ENCODE assay signal across 9 cellular contexts in the genomic region with DNA sequence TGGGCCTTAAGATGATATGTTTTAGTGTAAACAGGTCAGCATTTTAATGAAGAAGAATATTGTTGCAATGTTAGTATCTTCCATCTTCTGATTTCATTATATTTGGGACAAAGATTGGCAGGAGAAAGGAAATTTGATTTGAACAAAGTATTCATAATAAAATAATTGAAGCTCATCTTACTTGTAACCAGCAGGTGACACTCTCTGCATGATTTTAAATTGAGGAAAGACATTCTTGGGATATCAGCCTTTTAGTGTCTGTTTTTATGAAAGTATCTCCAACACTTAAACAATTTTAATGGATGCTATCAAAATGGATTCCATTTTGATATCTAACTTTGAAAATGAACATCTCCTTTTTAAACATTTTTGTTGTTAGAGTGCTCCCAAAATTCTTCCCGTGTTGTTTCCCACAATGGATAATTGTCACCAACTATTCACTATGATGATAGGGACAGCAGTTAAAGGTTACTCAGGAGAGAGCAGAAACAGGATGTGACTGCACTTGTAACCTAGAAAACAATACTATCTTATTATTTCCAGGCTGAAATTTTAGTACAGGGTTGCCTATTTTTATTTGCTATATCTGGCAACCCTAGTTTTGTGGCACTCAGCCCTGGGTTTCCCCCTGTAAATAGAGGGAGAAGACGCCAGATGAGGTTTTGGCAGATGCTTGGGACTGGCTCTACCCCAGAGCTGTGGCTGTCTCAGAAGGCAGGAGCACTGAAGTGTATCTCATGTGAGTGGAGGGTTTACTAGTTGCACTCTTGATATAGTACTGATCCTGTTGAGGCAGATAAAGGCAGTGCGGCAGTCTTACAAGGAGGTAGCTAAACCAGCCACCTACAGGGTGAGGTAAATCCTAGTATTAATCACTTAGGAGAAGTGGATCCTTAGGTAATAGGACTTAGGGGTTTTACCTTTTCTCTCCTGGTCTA. TPM values are rescaled to one million over a fixed set of nuclear protein-coding genes. Genes with fewer than 3 reads are reported as not detected.
DNase-seq lines count a peak whose midpoint lies in the region; ATAC-seq and TF ChIP-seq lines count a peak whose summit lies in the region.
"Had no signal": no experiment of that assay in that cellular context is flagged by ENCODE, and none has a peak within 500 bp of the region (broad histone marks: within the 10 kb centered on the region; RNA-seq: fewer than 3 reads in every experiment).

No MANE protein-coding gene starts in this region.

- no peaks in the 10 kb centered on the region for H3K27me3 ChIP-seq in OCI-LY1 (ENCODE audit: insufficient read depth, low read length)
- H3K27me3 ChIP-seq in aorta (ENCODE audit: control insufficient read depth in 1 of 2, insufficient read depth in 2 of 2, low read length in 1 of 2) = no peaks in the 10 kb centered on the region

- peak; percentile 44 to 51 for ATAC-seq in stimulated activated naive B cell treated with anti-CD40 and anti-IgM and Interleukin-4, amounts not matched to agents 10 μg/mL and 1 μg/mL and 100 μg/mL, for 72 hours (replicated peaks)
- ATAC-seq in aorta (ENCODE audit: low FRiP score) = no peak
- no peak for ATAC-seq in HG03460 (IDR thresholded peaks at IDR 0.05; ENCODE audit: unreplicated experiment)

- no peak overlapping the region for H3K9ac ChIP-seq in OCI-LY1 (ENCODE audit: low read length)

- no peaks in the 10 kb centered on the region for H4K20me1 ChIP-seq in OCI-LY1 (ENCODE audit: insufficient read depth, low read length)

- POLR2A ChIA-PET in activated CD4-positive, alpha-beta T cell treated with anti-CD3 and anti-CD28 coated beads, Interleukin-2, amount 10 ng/mL, durations not matched to agents 7 days and 5 days (lab: Charles Lee) = no interaction called here

- H3K36me3 ChIP-seq in OCI-LY1 (ENCODE audit: insufficient read depth, low read length) (0 out of 2 replicates have a peak, but pooled peaks cover 8% of the 10 kb centered on the region), aorta (ENCODE audit: control insufficient read depth in 1 of 2, insufficient read depth in 2 of 2, low read length in 1 of 2) (no peaks in the 10 kb centered on the region)

- no peaks in the 10 kb centered on the region for H3F3A ChIP-seq in OCI-LY1 (ENCODE audit: insufficient read depth, low read length)

- peaks cover 21 to 26% of the 10 kb centered on the region in 2 donors for H3K4me1 Mint-ChIP-seq in stimulated activated naive B cell treated with anti-CD40 and anti-IgM and Interleukin-4, amounts not matched to agents 10 μg/mL and 1 μg/mL and 100 μg/mL, for 72 hours
- peaks cover 22% of the 10 kb centered on the region for H3K4me1 Mint-ChIP-seq in activated CD4-positive, alpha-beta T cell treated with anti-CD3 and anti-CD28 coated beads, Interleukin-2, amount 10 ng/mL, durations not matched to agents 7 days and 5 days

- TF ChIP-seq CTCF in OCI-LY1 (IDR thresholded peaks at IDR 0.05; ENCODE audit: low read length) = peak; percentile 78

- no peaks in the 10 kb centered on the region for H3K27me3 Mint-ChIP-seq in stimulated activated naive B cell treated with anti-CD40 and anti-IgM and Interleukin-4, amounts not matched to agents 10 μg/mL and 1 μg/mL and 100 μg/mL, for 72 hours
- no peaks in the 10 kb centered on the region for H3K27me3 Mint-ChIP-seq in activated CD4-positive, alpha-beta T cell treated with anti-CD3 and anti-CD28 coated beads, Interleukin-2, amount 10 ng/mL, durations not matched to agents 7 days and 5 days

- 42 to 51% methylated on average over 3 of the region's 3 CpGs for WGBS in aorta, 2 donors

- H3K27ac Mint-ChIP-seq in stimulated activated naive B cell treated with anti-CD40 and anti-IgM and Interleukin-4, amounts not matched to agents 10 μg/mL and 1 μg/mL and 100 μg/mL, for 72 hours = peak overlapping the region; percentile 33
- H3K27ac Mint-ChIP-seq in activated CD4-positive, alpha-beta T cell treated with anti-CD3 and anti-CD28 coated beads, Interleukin-2, amount 10 ng/mL, durations not matched to agents 7 days and 5 days = no peak overlapping the region

- intact Hi-C loops in aorta (cut with DNase I) = loop anchor here in 1 of 2 donors (5.0 kb wide), 1 partner anchor 381 kb away; no protein-coding TSS in a partner anchor

- H3K4me1 ChIP-seq in OCI-LY1 (ENCODE audit: insufficient read depth, low read length, severe bottlenecking) = peaks cover 17% of the 10 kb centered on the region
- no peaks in the 10 kb centered on the region for H3K4me1 ChIP-seq in aorta (ENCODE audit: control insufficient read depth in 1 of 2, insufficient read depth in 2 of 2, low read length in 2 of 2)

- no peak overlapping the region for H3K27ac ChIP-seq in OCI-LY1 (ENCODE audit: low read depth, low read length, poor library complexity, severe bottlenecking)
- H3K27ac ChIP-seq in aorta (ENCODE audit: low read depth in 1 of 2, low read length in 2 of 2) = no peak overlapping the region

- H3K4me2 ChIP-seq in OCI-LY1 (ENCODE audit: low read length) = no peak overlapping the region

- H3K9me3 ChIP-seq in OCI-LY1 (ENCODE audit: low read length) (no peaks in the 10 kb centered on the region), aorta (ENCODE audit: control insufficient read depth, low read length) (no peaks in the 10 kb centered on the region)

- H2AFZ ChIP-seq in OCI-LY1 (ENCODE audit: low read length) = no peak overlapping the region

- no peaks in the 10 kb centered on the region for H3K9me3 Mint-ChIP-seq in stimulated activated naive B cell treated with anti-CD40 and anti-IgM and Interleukin-4, amounts not matched to agents 10 μg/mL and 1 μg/mL and 100 μg/mL, for 72 hours
- no peaks in the 10 kb centered on the region for H3K9me3 Mint-ChIP-seq in activated CD4-positive, alpha-beta T cell treated with anti-CD3 and anti-CD28 coated beads, Interleukin-2, amount 10 ng/mL, durations not matched to agents 7 days and 5 days

- H3K9me2 ChIP-seq in OCI-LY1 (ENCODE audit: low read depth, low read length) = no peaks in the 10 kb centered on the region

- H3K4me3 ChIP-seq in OCI-LY1 (ENCODE audit: low read depth, low read length, poor library complexity, severe bottlenecking) (no peak overlapping the region), aorta (ENCODE audit: low read length in 2 of 2) (no peak overlapping the region)

- H3K4me3 Mint-ChIP-seq in stimulated activated naive B cell treated with anti-CD40 and anti-IgM and Interleukin-4, amounts not matched to agents 10 μg/mL and 1 μg/mL and 100 μg/mL, for 72 hours = no peak overlapping the region
- no peak overlapping the region for H3K4me3 Mint-ChIP-seq in activated CD4-positive, alpha-beta T cell treated with anti-CD3 and anti-CD28 coated beads, Interleukin-2, amount 10 ng/mL, durations not matched to agents 7 days and 5 days

- CTCF ChIA-PET in activated CD4-positive, alpha-beta T cell treated with anti-CD3 and anti-CD28 coated beads, Interleukin-2, amount 10 ng/mL, durations not matched to agents 7 days and 5 days (lab: Charles Lee) = interaction anchor here (0.8 kb wide), 1 partner anchor 10 kb away, joined by 3 read pairs; no protein-coding TSS in a partner anchor

- H3K79me2 ChIP-seq in OCI-LY1 (ENCODE audit: insufficient read depth, low read length) = no peaks in the 10 kb centered on the region

- peaks cover 0 to 3% of the 10 kb centered on the region in 2 donors for H3K36me3 Mint-ChIP-seq in stimulated activated naive B cell treated with anti-CD40 and anti-IgM and Interleukin-4, amounts not matched to agents 10 μg/mL and 1 μg/mL and 100 μg/mL, for 72 hours
- H3K36me3 Mint-ChIP-seq in activated CD4-positive, alpha-beta T cell treated with anti-CD3 and anti-CD28 coated beads, Interleukin-2, amount 10 ng/mL, durations not matched to agents 7 days and 5 days (ENCODE audit: low read depth) = no peaks in the 10 kb centered on the region

- DNase-seq in SKM-1 (lab: John Stamatoyannopoulos, UW; ENCODE audit: unreplicated experiment) = peak; percentile 18
- DNase-seq in SKM-1 treated with dmso at 0.1 percent for 144 hours (lab: John Stamatoyannopoulos, UW; ENCODE audit: unreplicated experiment) = no peak
- peak; percentile 18 for DNase-seq in fibroblast of gingiva (ENCODE audit: low read depth)
- no peak for DNase-seq in stimulated activated naive B cell treated with anti-CD40 and anti-IgM and Interleukin-4, amounts not matched to agents 10 μg/mL and 1 μg/mL and 100 μg/mL, for 72 hours
- DNase-seq in activated CD4-positive, alpha-beta T cell treated with anti-CD3 and anti-CD28 coated beads, Interleukin-2, amount 10 ng/mL, durations not matched to agents 7 days and 5 days = no peak
- no peak for DNase-seq in aorta
- DNase-seq: left cardiac atrium had no signal

RNA-seq across cellular contexts. Expression of a gene that starts 31.0 kb away (rescaled TPM):
- not detected for total RNA-seq in activated CD4-positive, alpha-beta T cell treated with anti-CD3 and anti-CD28 coated beads, Interleukin-2, amount 10 ng/mL, durations not matched to agents 7 days and 5 days
- 1 to 10 TPM; 3.1 to 7.4 TPM for total RNA-seq in aorta
- under 1 TPM; 0.43 to 0.63 TPM for polyA plus RNA-seq in aorta

Comparison
In these comparisons a context has a peak if more than half of its experiments do, and no peak if none do; other contexts are left out.
1. DNase-seq: peak in SKM-1 (single experiment) and fibroblast of gingiva (single experiment); none in SKM-1 treated with dmso at 0.1 percent for 144 hours (single experiment), stimulated activated naive B cell treated with anti-CD40 and anti-IgM and Interleukin-4, amounts not matched to agents 10 μg/mL and 1 μg/mL and 100 μg/mL, for 72 hours (single experiment), activated CD4-positive, alpha-beta T cell treated with anti-CD3 and anti-CD28 coated beads, Interleukin-2, amount 10 ng/mL, durations not matched to agents 7 days and 5 days (single experiment) and aorta (0 of 2).
2. ATAC-seq: peak in stimulated activated naive B cell treated with anti-CD40 and anti-IgM and Interleukin-4, amounts not matched to agents 10 μg/mL and 1 μg/mL and 100 μg/mL, for 72 hours (2 of 2); none in aorta (single experiment) and HG03460 (single experiment).
3. RNA of a gene that starts 31.0 kb away (total RNA-seq): 3.1 to 7.4 TPM in aorta; not detected in activated CD4-positive, alpha-beta T cell treated with anti-CD3 and anti-CD28 coated beads, Interleukin-2, amount 10 ng/mL, durations not matched to agents 7 days and 5 days; every median in the first group is over 4 times any median in the second.